In the genomic region with DNA sequence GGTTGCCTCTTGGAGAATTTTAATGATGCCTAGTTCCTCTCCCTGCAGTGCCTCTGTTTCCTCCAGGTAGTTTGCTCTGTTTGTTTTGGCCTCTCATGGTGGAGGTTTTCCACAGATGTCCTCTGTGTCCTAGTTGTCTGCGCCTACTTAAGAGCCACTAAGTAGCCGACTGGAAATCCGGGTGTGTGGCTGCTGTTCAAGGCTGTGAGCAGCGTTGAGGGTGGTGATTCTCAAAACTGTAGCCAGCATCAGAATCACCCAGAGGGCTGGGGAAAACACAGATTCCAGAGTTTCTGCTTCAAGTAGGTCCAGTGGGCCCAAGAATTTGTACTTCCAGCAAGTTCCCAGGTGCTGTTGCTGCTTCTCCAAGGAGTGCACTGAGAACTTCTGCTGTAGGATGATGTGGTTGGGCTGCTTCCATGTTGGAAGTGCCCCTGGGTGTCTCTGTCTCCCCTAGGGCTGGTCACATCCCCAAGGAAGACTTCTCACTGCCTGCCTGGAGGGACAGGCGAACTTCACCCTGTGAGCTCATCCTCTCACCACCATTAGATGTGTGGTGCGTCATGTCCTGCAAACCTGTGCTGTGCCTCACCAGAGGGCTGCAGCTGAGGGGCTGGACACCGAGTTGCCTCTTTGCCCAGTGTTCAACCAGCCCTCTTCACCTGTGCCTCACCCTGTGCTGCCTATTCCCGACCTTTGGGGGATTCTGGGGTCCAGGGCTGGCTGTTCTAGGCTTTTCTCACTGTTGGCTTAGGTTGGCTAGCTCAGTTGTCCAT, we compare ENCODE assay signal across 16 cellular contexts. TPM values are rescaled to one million over a fixed set of nuclear protein-coding genes. Genes with fewer than 3 reads are reported as not detected.
A peak's percentile ranks its signal among the peaks of the same experiment; 100 is the strongest.
DNase-seq lines count a peak whose midpoint lies in the region; ATAC-seq, FAIRE-seq and TF ChIP-seq lines count a peak whose summit lies in the region.
"Had no signal": no experiment of that assay in that cellular context is flagged by ENCODE, and none has a peak within 500 bp of the region (broad histone marks: within the 10 kb centered on the region; RNA-seq: fewer than 3 reads in every experiment).

No MANE protein-coding gene starts in this region.

- no peaks in the 10 kb centered on the region for H3K9me3 Mint-ChIP-seq in activated CD4-positive, alpha-beta T cell treated with anti-CD3 and anti-CD28 coated beads for 36 hours (ENCODE audit: low read depth)

- H3K27ac Mint-ChIP-seq in activated CD4-positive, alpha-beta T cell treated with anti-CD3 and anti-CD28 coated beads for 36 hours, result peak overlapping the region; percentile 52

- H3K4me3 ChIP-seq in bronchial epithelial cell (ENCODE audit: low read depth, low read length), result no peak overlapping the region
- no peak overlapping the region for H3K4me3 ChIP-seq in osteoblast (ENCODE audit: insufficient read depth, low read length)
- no peak overlapping the region for H3K4me3 ChIP-seq in upper lobe of right lung
- H3K4me3 ChIP-seq: gastroesophageal sphincter, K562, upper lobe of left lung had no signal

- H3K9me3 ChIP-seq in osteoblast (ENCODE audit: low read depth, low read length), result no peaks in the 10 kb centered on the region
- H3K9me3 ChIP-seq in upper lobe of right lung, result no peaks in the 10 kb centered on the region
- H3K9me3 ChIP-seq: gastroesophageal sphincter, upper lobe of left lung had no signal

- H3K36me3 ChIP-seq in bronchial epithelial cell (ENCODE audit: control insufficient read depth, insufficient read depth, low read length), result peaks cover 45% of the 10 kb centered on the region
- H3K36me3 ChIP-seq in osteoblast (ENCODE audit: insufficient read depth, low read length), result peaks cover 75% of the 10 kb centered on the region
- H3K36me3 ChIP-seq in upper lobe of right lung, result peaks cover 100% of the 10 kb centered on the region

- no peak for DNase-seq in activated CD4-positive, alpha-beta T cell treated with anti-CD3 and anti-CD28 coated beads for 36 hours
- no peak for DNase-seq in activated CD4-positive, alpha-beta T cell treated with anti-CD3 and anti-CD28 coated beads, Interleukin-2, amount 50 U/mL, for 4 hours
- peak; percentile 79 for DNase-seq in NCI-H2029 (lab: John Stamatoyannopoulos, UW)
- DNase-seq in bronchial epithelial cell (ENCODE audit: low read depth), result no peak
- DNase-seq in osteoblast (ENCODE audit: insufficient read length, low spot score, missing footprints), result peak; percentile 26
- DNase-seq in RKO (ENCODE audit: low spot score), result no peak
- no peak for DNase-seq in NCI-H2107 (lab: John Stamatoyannopoulos, UW)
- DNase-seq in upper lobe of right lung, result no peak
- DNase-seq: GOT3, NCI-H1092 treated with DMSO at 0.1 percent for 48 hours, SIG-M5, upper lobe of left lung had no signal

- H3K27me3 ChIP-seq in bronchial epithelial cell (ENCODE audit: control insufficient read depth, insufficient read depth, low read length), result no peaks in the 10 kb centered on the region
- H3K27me3 ChIP-seq in osteoblast (ENCODE audit: insufficient read depth, low read length), result no peaks in the 10 kb centered on the region
- no peaks in the 10 kb centered on the region for H3K27me3 ChIP-seq in upper lobe of right lung
- H3K27me3 ChIP-seq: gastroesophageal sphincter, upper lobe of left lung had no signal

- peaks cover 4% of the 10 kb centered on the region for H4K20me1 ChIP-seq in osteoblast (ENCODE audit: insufficient read depth, low read length)

- TF ChIP-seq CTCF in bronchial epithelial cell (IDR thresholded peaks at IDR 0.05; ENCODE audit: insufficient read depth, low read length, severe bottlenecking) (no peak), osteoblast (IDR thresholded peaks at IDR 0.05; ENCODE audit: extremely low read depth, low read depth, low read length) (no peak), upper lobe of right lung (IDR thresholded peaks at IDR 0.05) (no peak)

- intact Hi-C loops in activated CD4-positive, alpha-beta T cell treated with anti-CD3 and anti-CD28 coated beads for 36 hours (cut with DNase I, micrococcal nuclease), result no loop called here
- intact Hi-C loops in upper lobe of right lung (cut with DNase I), result no loop called here

- CTCF ChIA-PET in activated CD4-positive, alpha-beta T cell treated with anti-CD3 and anti-CD28 coated beads for 36 hours (lab: Charles Lee), result interaction anchor here (1.1 to 1.2 kb wide), 3 partner anchors 12 to 28 kb away, joined by 3 to 4 read pairs (median 4); no protein-coding TSS in a partner anchor

- POLR2A ChIA-PET in activated CD4-positive, alpha-beta T cell treated with anti-CD3 and anti-CD28 coated beads for 36 hours (lab: Charles Lee), result no interaction called here

- H3K27ac ChIP-seq in osteoblast (ENCODE audit: low read depth, low read length), result no peak overlapping the region
- no peak overlapping the region for H3K27ac ChIP-seq in upper lobe of right lung
- H3K27ac ChIP-seq: C4-2B, gastroesophageal sphincter, upper lobe of left lung had no signal

- H3K36me3 Mint-ChIP-seq in activated CD4-positive, alpha-beta T cell treated with anti-CD3 and anti-CD28 coated beads for 36 hours (ENCODE audit: low read depth), result peaks cover 67% of the 10 kb centered on the region

- H3K4me2 ChIP-seq in osteoblast (ENCODE audit: insufficient read depth, low read length), result no peak overlapping the region

- no peak overlapping the region for H2AFZ ChIP-seq in osteoblast (ENCODE audit: low read length)

- peaks cover 2% of the 10 kb centered on the region for H3K79me2 ChIP-seq in osteoblast (ENCODE audit: insufficient read depth, low read length)

- ATAC-seq in activated CD4-positive, alpha-beta T cell treated with anti-CD3 and anti-CD28 coated beads for 36 hours, result no peak
- no peak for ATAC-seq in upper lobe of right lung
- ATAC-seq: gastroesophageal sphincter, K562 had no signal

- peaks cover 18% of the 10 kb centered on the region for H3K4me1 Mint-ChIP-seq in activated CD4-positive, alpha-beta T cell treated with anti-CD3 and anti-CD28 coated beads for 36 hours

- H3K27me3 Mint-ChIP-seq in activated CD4-positive, alpha-beta T cell treated with anti-CD3 and anti-CD28 coated beads for 36 hours, result no peaks in the 10 kb centered on the region

- H3K4me3 Mint-ChIP-seq in activated CD4-positive, alpha-beta T cell treated with anti-CD3 and anti-CD28 coated beads for 36 hours, result no peak overlapping the region

- H3K4me1 ChIP-seq in osteoblast (ENCODE audit: insufficient read depth, low read length) (no peaks in the 10 kb centered on the region), upper lobe of right lung (no peaks in the 10 kb centered on the region)

- peak; percentile 28 for FAIRE-seq in bronchial epithelial cell (lab: Jason Lieb, UNC)
- FAIRE-seq: A204.1, K562 had no signal

RNA-seq across cellular contexts. Expression of gene SECISBP2, which starts 34.8 kb away (rescaled TPM):
- 10 to 100 TPM; 38.6 to 49.9 TPM for total RNA-seq in activated CD4-positive, alpha-beta T cell treated with anti-CD3 and anti-CD28 coated beads for 36 hours
- total RNA-seq in bronchial epithelial cell, result 25.5 and 31.7 TPM in 2 replicates
- 30.6 and 30.8 TPM in 2 replicates for total RNA-seq in osteoblast
- 58.0 TPM for total RNA-seq in upper lobe of right lung

RNA-seq across cellular contexts. Expression of gene CKS2, which starts 42.1 kb away (rescaled TPM):
- 100 to 1,000 TPM; 236 to 256 TPM for total RNA-seq in activated CD4-positive, alpha-beta T cell treated with anti-CD3 and anti-CD28 coated beads for 36 hours
- total RNA-seq in bronchial epithelial cell (16.3 and 16.6 TPM in 2 replicates), osteoblast (17.0 and 18.6 TPM in 2 replicates), upper lobe of right lung (15.0 TPM)

Comparison
In these comparisons a context has a peak if more than half of its experiments do, and no peak if none do; other contexts are left out.
1. DNase-seq: peak in NCI-H2029 (single experiment) and osteoblast (single experiment); none in activated CD4-positive, alpha-beta T cell treated with anti-CD3 and anti-CD28 coated beads for 36 hours (single experiment), activated CD4-positive, alpha-beta T cell treated with anti-CD3 and anti-CD28 coated beads, Interleukin-2, amount 50 U/mL, for 4 hours (0 of 2), bronchial epithelial cell (single experiment), RKO (single experiment), NCI-H2107 (single experiment) and upper lobe of right lung (single experiment).
2. RNA of gene CKS2, which starts 42.1 kb away (total RNA-seq): 236 to 256 TPM in activated CD4-positive, alpha-beta T cell treated with anti-CD3 and anti-CD28 coated beads for 36 hours; 17.0 to 18.6 TPM in osteoblast, 16.3 to 16.6 TPM in bronchial epithelial cell and 15.0 TPM in upper lobe of right lung (single experiment); every median in the first group is over 10 times any median in the second.